In genomic region chr6:56521988-56522387, GRCh38 we compare ENCODE assay signal across 1 cellular context.
TF ChIP-seq lines count a peak whose summit lies in the region.

No MANE protein-coding gene starts in this region.

TF ChIP-seq in HepG2, 621 proteins besides CTCF, POLR2A, EP300 and RAD21 (continued from another document):
- TF ChIP-seq ZUFSP (CRISPR knock-in tag; IDR thresholded peaks at IDR 0.05; ENCODE audit: borderline replicate concordance) = no peak
- no peak for TF ChIP-seq STAT6 (CRISPR knock-in tag; IDR thresholded peaks at IDR 0.05; ENCODE audit: borderline replicate concordance)
- no peak for TF ChIP-seq NFIC (IDR thresholded peaks at IDR 0.05; ENCODE audit: low read length)
- TF ChIP-seq ATF3 (CRISPR knock-in tag; IDR thresholded peaks at IDR 0.05) = no peak
- no peak for TF ChIP-seq DBP (CRISPR knock-in tag; IDR thresholded peaks at IDR 0.05; ENCODE audit: not compliant biosample characterization)
- no peak for TF ChIP-seq SMYD3 (CRISPR knock-in tag; IDR thresholded peaks at IDR 0.05)
- no peak for TF ChIP-seq ZNF772 (CRISPR knock-in tag; IDR thresholded peaks at IDR 0.05)
- no peak for TF ChIP-seq WIZ (CRISPR knock-in tag; IDR thresholded peaks at IDR 0.05)
- no peak for TF ChIP-seq SIN3A (IDR thresholded peaks at IDR 0.05; ENCODE audit: borderline replicate concordance, low read depth, low read length)
